In the genomic region with DNA sequence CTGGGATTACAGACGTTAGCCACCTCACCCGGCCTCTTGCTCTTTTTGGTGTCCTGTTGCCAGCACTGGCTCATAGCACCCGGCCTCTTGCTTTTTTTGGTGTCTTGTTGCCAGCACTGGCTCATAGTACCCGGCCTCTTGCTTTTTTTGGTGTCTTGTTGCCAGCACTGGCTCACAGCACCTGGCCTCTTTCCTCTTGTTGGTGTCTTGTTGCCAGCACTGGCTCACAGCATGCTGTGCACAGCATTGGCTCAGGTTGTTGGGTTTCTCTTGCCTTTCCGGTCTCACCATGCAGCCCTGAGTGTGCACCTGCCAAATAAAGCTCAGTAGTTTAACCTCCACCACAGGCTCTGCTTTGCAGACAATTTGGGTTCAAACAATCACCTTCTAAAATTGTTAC, we compare ENCODE assay signal across 1 cellular context.
TF ChIP-seq lines count a peak whose summit lies in the region.

No MANE protein-coding gene starts in this region.

TF ChIP-seq in IMR-90, 13 proteins besides CTCF, POLR2A, EP300 and RAD21 (continued from another document):
- TF ChIP-seq MAFK (IDR thresholded peaks at IDR 0.05; ENCODE audit: low read depth, low read length) (no peak), BHLHE40 (IDR thresholded peaks at IDR 0.05; ENCODE audit: low read depth, low read length) (no peak)
